Comparison of ENCODE assay signal across 16 cellular contexts in the genomic region with DNA sequence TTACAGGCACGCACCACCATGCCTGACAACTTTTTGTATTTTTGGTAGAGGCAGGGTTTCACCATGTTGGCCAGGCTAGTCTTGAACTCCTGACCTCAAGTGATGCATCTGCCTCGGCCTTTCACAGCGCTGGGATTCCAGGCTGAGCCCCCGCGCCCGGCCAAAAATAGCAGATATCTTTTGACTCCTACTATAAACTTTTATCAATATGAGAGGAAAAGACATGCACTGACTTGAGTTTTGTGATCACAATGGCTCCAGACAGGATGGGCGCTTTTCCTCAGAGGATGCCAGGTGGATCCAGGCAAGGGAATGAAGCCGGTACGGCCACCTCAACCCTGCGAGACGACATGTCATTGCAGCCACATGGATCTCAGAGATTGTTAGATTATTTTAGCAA.
DNase-seq lines count a peak whose midpoint lies in the region; ATAC-seq and TF ChIP-seq lines count a peak whose summit lies in the region.
"Had no signal": no experiment of that assay in that cellular context is flagged by ENCODE, and none has a peak within 500 bp of the region (broad histone marks: within the 10 kb centered on the region; RNA-seq: fewer than 3 reads in every experiment).

No MANE protein-coding gene starts in this region.

- no peak overlapping the region for H3K9ac ChIP-seq in colonic mucosa (ENCODE audit: low read depth in 2 of 2, low read length in 2 of 2)
- H3K9ac ChIP-seq: GM23248 had no signal

- no peak overlapping the region for H3K27ac ChIP-seq in colonic mucosa
- H3K27ac ChIP-seq in stomach = no peak overlapping the region
- H3K27ac ChIP-seq: A549, C4-2B, GM23248, HL-60 had no signal

- H3K4me3 ChIP-seq in colonic mucosa (no peak overlapping the region), stomach (no peak overlapping the region)
- H3K4me3 ChIP-seq: A549, GM12878, GM23248 had no signal

- H3K4me1 ChIP-seq in colonic mucosa (no peaks in the 10 kb centered on the region), stomach (peaks cover 0 to 3% (median 0%) of the 10 kb centered on the region in 4 donors)
- H3K4me1 ChIP-seq: A549, BE2C had no signal

- TF ChIP-seq EP300 in stomach (IDR thresholded peaks at IDR 0.05) = no peak

- no peaks in the 10 kb centered on the region for H3K27me3 ChIP-seq in colonic mucosa
- H3K27me3 ChIP-seq in stomach = peaks cover 0 to 56% (median 10%) of the 10 kb centered on the region in 3 donors

- TF ChIP-seq CTCF in colonic mucosa (IDR thresholded peaks at IDR 0.05) (no peak), stomach (IDR thresholded peaks at IDR 0.05) (no peak)

- peak; percentile 33 for DNase-seq in activated effector memory CD4-positive, alpha-beta T cell treated with anti-CD3 and anti-CD28 coated beads, Interleukin-2, amount 50 U/mL, for 16 hours
- DNase-seq in activated effector memory CD4-positive, alpha-beta T cell treated with Interleukin-2 at 50 U/mL for 16 hours = no peak
- DNase-seq in colonic mucosa (peak; percentile 0), mesenteric fat pad (ENCODE audit: low spot score) (peak; percentile 41), stomach (peak; percentile 18), hippocampal formation (lab: John Stamatoyannopoulos, UW) (no peak)
- DNase-seq: BE2C; CD4-positive, alpha-beta memory T cell; DMS79; GM23248 had no signal

- H3K36me3 ChIP-seq in colonic mucosa (no peaks in the 10 kb centered on the region), stomach (no peaks in the 10 kb centered on the region)
- H3K36me3 ChIP-seq: BE2C had no signal

- no peak for TF ChIP-seq POLR2A in stomach (IDR thresholded peaks at IDR 0.05)

- intact Hi-C loops in colonic mucosa (cut with DNase I) = no loop called here
- intact Hi-C loops in stomach (cut with DNase I; ENCODE audit: low total_unique reads) = no loop called here

- WGBS in stomach, 5 donors = 77 to 90% (median 83%) methylated on average over 11 of the region's 11 CpGs

- H3K9me3 ChIP-seq in colonic mucosa = no peaks in the 10 kb centered on the region
- H3K9me3 ChIP-seq in stomach = no peaks in the 10 kb centered on the region
- H3K9me3 ChIP-seq: A549, BE2C had no signal

- ATAC-seq in HG02763 (IDR thresholded peaks at IDR 0.05; ENCODE audit: unreplicated experiment) = no peak
- ATAC-seq: A549, GM12878, HCT116 had no signal

Comparison
In these comparisons a context has a peak if more than half of its experiments do, and no peak if none do; other contexts are left out.
1. DNase-seq: peak in activated effector memory CD4-positive, alpha-beta T cell treated with anti-CD3 and anti-CD28 coated beads, Interleukin-2, amount 50 U/mL, for 16 hours (single experiment), colonic mucosa (single experiment), mesenteric fat pad (single experiment) and stomach (single experiment); none in activated effector memory CD4-positive, alpha-beta T cell treated with Interleukin-2 at 50 U/mL for 16 hours (single experiment) and hippocampal formation (0 of 2).